Comparison of ENCODE assay signal across 22 cellular contexts in the genomic region with DNA sequence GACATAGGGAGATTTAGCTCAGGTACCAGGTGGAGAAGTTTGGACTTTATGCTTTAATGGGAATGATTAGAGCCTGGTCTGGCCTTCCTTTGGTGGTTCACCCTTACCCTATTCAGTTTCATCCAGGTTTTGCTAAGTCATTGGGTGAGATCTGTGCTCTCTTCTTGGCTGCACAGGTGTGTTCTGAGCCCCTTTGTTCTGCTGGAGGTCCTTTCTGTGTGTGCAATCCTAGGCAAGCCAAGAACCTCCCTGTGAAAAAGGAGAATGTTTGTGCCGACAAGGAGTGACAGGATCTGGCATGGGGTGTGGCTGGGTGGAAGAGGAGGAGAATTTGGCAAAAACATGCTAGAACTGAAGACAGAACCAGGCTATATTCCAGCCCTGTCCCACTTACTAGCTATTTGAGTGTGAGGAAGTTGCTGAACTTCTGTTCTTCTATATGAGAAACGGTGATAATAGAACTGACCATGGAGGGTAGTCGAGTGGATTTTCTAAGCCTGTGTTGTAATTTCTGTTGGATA. TPM values are rescaled to one million over a fixed set of nuclear protein-coding genes. Genes with fewer than 3 reads are reported as not detected.
DNase-seq lines count a peak whose midpoint lies in the region; ATAC-seq, FAIRE-seq and TF ChIP-seq lines count a peak whose summit lies in the region.
"Had no signal": no experiment of that assay in that cellular context is flagged by ENCODE, and none has a peak within 500 bp of the region (broad histone marks: within the 10 kb centered on the region; RNA-seq: fewer than 3 reads in every experiment).

No MANE protein-coding gene starts in this region.

- DNase-seq in GM13977 (ENCODE audit: low spot score) = peak; percentile 6
- no peak for DNase-seq in K562 (ENCODE audit: extremely low read depth in 1 of 4, low spot score in 3 of 4)
- DNase-seq in fibroblast of the aortic adventitia (ENCODE audit: low read depth) = peak; percentile 27
- DNase-seq in lung (ENCODE audit: low spot score) = peak; percentile 28
- DNase-seq in effector CD8-positive, alpha-beta T cell (lab: John Stamatoyannopoulos, UW) = no peak
- DNase-seq in SIG-M5 (lab: John Stamatoyannopoulos, UW) = no peak
- DNase-seq in erythroblast (lab: John Stamatoyannopoulos, UW) = no peak
- no peak for DNase-seq in GM20000 (ENCODE audit: low spot score)
- DNase-seq: AML-193, HFFc6, NCI-H1436, NCI-H1930, NCI-H345, NCI-H524 treated with DMSO at 0.1 percent for 48 hours, PC-3 had no signal

- H3K27ac ChIP-seq in K562 (ENCODE audit: extremely low read depth, low read depth, low read length) (no peak overlapping the region), lung (ENCODE audit: low read depth in 1 of 2, low read length in 1 of 2) (no peak overlapping the region)
- H3K27ac ChIP-seq: C4-2B, KMS-11, RWPE1, SJSA1 had no signal

- H3K4me1 ChIP-seq in K562 (replicated peaks in 1 of 2; ENCODE audit: control insufficient read depth in 2 of 2, insufficient read depth in 2 of 2, low read length in 2 of 2) (peaks cover 14 to 21% of the 10 kb centered on the region in 2 experiments; a peak in 4 of 5 replicates), lung (ENCODE audit: control insufficient read depth in 2 of 2, insufficient read depth in 2 of 2, low read length in 2 of 2) (no peaks in the 10 kb centered on the region)

- H3K27me3 ChIP-seq in K562 (ENCODE audit: control insufficient read depth in 2 of 2, insufficient read depth in 2 of 2, low read length in 2 of 2) = peaks cover 0 to 6% of the 10 kb centered on the region in 2 experiments; a peak in 2 of 5 replicates
- H3K27me3 ChIP-seq in lung (ENCODE audit: control insufficient read depth, insufficient read depth) = no peaks in the 10 kb centered on the region
- H3K27me3 ChIP-seq: SJSA1 had no signal

- H3K9me1 ChIP-seq in K562 (ENCODE audit: control insufficient read depth, insufficient read depth, low read length) = no peaks in the 10 kb centered on the region

- intact Hi-C loops in K562 (cut with micrococcal nuclease) = loop anchor here (5.0 kb wide), 1 partner anchor 169 kb away; a partner anchor contains a TSS

- H3K4me2 ChIP-seq in K562 (ENCODE audit: insufficient read depth, low read length) = no peak overlapping the region
- H3K4me2 ChIP-seq: KMS-11 had no signal

- no peaks in the 10 kb centered on the region for H4K20me1 ChIP-seq in K562 (replicated peaks; ENCODE audit: control insufficient read depth, insufficient read depth, low read length)

- H3K36me3 ChIP-seq in K562 (ENCODE audit: control insufficient read depth, insufficient read depth, low read length) (no peaks in the 10 kb centered on the region), lung (ENCODE audit: control insufficient read depth in 2 of 2, insufficient read depth in 2 of 2, low read length in 2 of 2) (no peaks in the 10 kb centered on the region)
- H3K36me3 ChIP-seq: SJSA1 had no signal

- 20% methylated on average over 3 of the region's 3 CpGs for WGBS in K562 (ENCODE audit: insufficient coverage, low coverage, missing lambda C conversion rate)
- 57 to 71% methylated on average over 3 of the region's 3 CpGs for WGBS in lung, 2 donors

- H3K79me2 ChIP-seq in K562 (ENCODE audit: control insufficient read depth, insufficient read depth, low read length) = no peaks in the 10 kb centered on the region

- H3K9me3 ChIP-seq in K562 (replicated peaks; ENCODE audit: control insufficient read depth, insufficient read depth, low read depth, low read length) (no peaks in the 10 kb centered on the region), lung (ENCODE audit: control insufficient read depth in 2 of 2, insufficient read depth in 1 of 2, low read length in 1 of 2) (no peaks in the 10 kb centered on the region)
- H3K9me3 ChIP-seq: SJSA1 had no signal

- POLR2A ChIA-PET in K562 (lab: Yijun Ruan, JAX) = interaction anchor here (0.5 to 2.2 kb wide), 4 partner anchors 21 to 202 kb away, joined by 3 to 6 read pairs (median 4); no protein-coding TSS in a partner anchor

- no peak overlapping the region for H2AFZ ChIP-seq in K562 (ENCODE audit: low read depth, low read length)

- ATAC-seq in K562 (no peak), lung (ENCODE audit: insufficient read depth, low FRiP score) (no peak)
- ATAC-seq: PC-3 had no signal

- BruUV-seq in K562 (replicated peaks; lab: Mats Ljungman, UMichigan) = no TSS peak

- CTCF ChIA-PET in K562 (lab: Yijun Ruan, JAX; ENCODE audit: low intra/inter-chr PET ratio) = no interaction called here

- no peak overlapping the region for H3K4me3 ChIP-seq in K562
- H3K4me3 ChIP-seq in fibroblast of the aortic adventitia (ENCODE audit: low read depth, low read length) = no peak overlapping the region
- H3K4me3 ChIP-seq in lung = no peak overlapping the region
- H3K4me3 ChIP-seq: SJSA1 had no signal

- FAIRE-seq in K562 (lab: Jason Lieb, UNC) = no peak
- FAIRE-seq: D721Med had no signal

- no peak for TF ChIP-seq EP300 in K562 (IDR thresholded peaks at IDR 0.05; ENCODE audit: low read length)

- no peak for TF ChIP-seq RAD21 in K562 (CRISPR knock-in tag; conservative IDR thresholded peaks at IDR 0.05 in 1 of 2, IDR thresholded peaks at IDR 0.05 in 1 of 2)

- TF ChIP-seq CTCF in GM13977 (IDR thresholded peaks at IDR 0.05; ENCODE audit: extremely low read depth, insufficient read depth, missing control alignments) (no peak), K562 (IDR thresholded peaks at IDR 0.05 in 2 of 3, conservative IDR thresholded peaks at IDR 0.05 in 1 of 3; ENCODE audit: insufficient read depth in 2 of 3, low read depth in 1 of 3, low read length in 3 of 3) (no peak), fibroblast of the aortic adventitia (IDR thresholded peaks at IDR 0.05; ENCODE audit: insufficient read depth, low read length) (no peak), lung (IDR thresholded peaks at IDR 0.05; ENCODE audit: control extremely low read depth, extremely low read depth) (no peak), GM20000 (IDR thresholded peaks at IDR 0.05; ENCODE audit: extremely low read depth, missing control alignments) (no peak)

- in situ Hi-C loops in GM13977 (cut with MboI; ENCODE audit: low pct_unique_long_range_greater_than_20kb, low sequenced_read_pairs, unreplicated experiment) (no loop called here), K562 (cut with MboI) (loop anchor here (5.0 kb wide), 1 partner anchor 39 kb away; no protein-coding TSS in a partner anchor)

- no peak overlapping the region for H3K9ac ChIP-seq in K562 (ENCODE audit: insufficient read depth in 1 of 2, low read depth in 2 of 2, low read length in 2 of 2)
- H3K9ac ChIP-seq: KMS-11 had no signal

- TF ChIP-seq POLR2A in K562 (conservative IDR thresholded peaks at IDR 0.05) (no peak), erythroblast (IDR thresholded peaks at IDR 0.05; ENCODE audit: low read length) (no peak)

RNA-seq across cellular contexts. Expression of a gene that starts 4.6 kb away (rescaled TPM):
- 0.16 TPM in 1 of 2 replicates, not detected in the other for total RNA-seq in K562 (2011; cell fraction: chromatin; rRNA removed; ENCODE audit: low replicate concordance)
- 0.17 TPM in 1 of 2 replicates, not detected in the other for total RNA-seq in K562 (2011; cell fraction: nucleolus; rRNA removed)
- 0.15 and 0.23 TPM in 2 replicates for total RNA-seq in K562 (2011; cell fraction: nucleoplasm; rRNA removed)
- not detected in 2 replicates for total RNA-seq in K562 (2014; rRNA removed)
- not detected in 2 replicates for total RNA-seq in K562 (2014; rRNA removed; fragmentation: Illumina TruSeq; extraction: Trizol)
- total RNA-seq in K562 (2015; rRNA removed; fragmentation: Illumina TruSeq; extraction: Trizol) = not detected in 2 replicates
- total RNA-seq in K562 (2021) = not detected in 2 replicates
- not detected in 2 replicates for polyA plus RNA-seq in K562 (2011; rRNA removed)
- polyA plus RNA-seq in K562 (2011; cell fraction: cytosol; rRNA removed) = not detected in 2 replicates
- polyA plus RNA-seq in K562 (2011; cell fraction: nucleus; rRNA removed) = 0.15 TPM in 1 of 2 replicates, not detected in the other
- polyA plus RNA-seq in K562 (2012) = not detected in 2 replicates
- polyA plus RNA-seq in K562 (2014; fragmentation: Illumina TruSeq; extraction: Trizol) = not detected in 2 replicates
- not detected for polyA plus RNA-seq in K562 (2014; fragmentation: Nextera tagmentation; extraction: Ambion mirVana)
- not detected in 2 replicates for polyA plus RNA-seq in K562 (2014; rRNA removed)
- polyA minus RNA-seq in K562 (2011; rRNA and poly(A)+ RNA removed) = not detected in 2 replicates
- polyA minus RNA-seq in K562 (2011; cell fraction: cytosol; rRNA and poly(A)+ RNA removed) = not detected in 2 replicates
- polyA minus RNA-seq in K562 (2011; cell fraction: nucleus; rRNA and poly(A)+ RNA removed) = under 0.01 and 0.11 TPM in 2 replicates
- 6.1 and 13.0 TPM in 2 replicates for total RNA-seq in fibroblast of the aortic adventitia (ENCODE audit: low replicate concordance)
- 10 to 100 TPM in 1 of 2 donors, 1 to 10 TPM in 1; 6.2 to 23.7 TPM for total RNA-seq in lung
- 1 to 10 TPM; 2.9 to 7.9 TPM for polyA plus RNA-seq in lung
- total RNA-seq: H7, M059J, PC-3, SJSA1 had no signal

RNA-seq across cellular contexts. Expression of a gene that starts 24.2 kb away (rescaled TPM):
- total RNA-seq in K562 (2011; cell fraction: chromatin; rRNA removed; ENCODE audit: low replicate concordance) = 1.2 and 1.8 TPM in 2 replicates
- 1.1 and 2.7 TPM in 2 replicates for total RNA-seq in K562 (2011; cell fraction: nucleolus; rRNA removed)
- total RNA-seq in K562 (2011; cell fraction: nucleoplasm; rRNA removed) = 1.8 and 2.6 TPM in 2 replicates
- total RNA-seq in K562 (2014; rRNA removed) (2.3 and 4.3 TPM in 2 replicates), K562 (2014; rRNA removed; fragmentation: Illumina TruSeq; extraction: Trizol) (5.5 and 7.2 TPM in 2 replicates), K562 (2015; rRNA removed; fragmentation: Illumina TruSeq; extraction: Trizol) (4.1 and 4.5 TPM in 2 replicates), K562 (2021) (3.9 and 5.7 TPM in 2 replicates), fibroblast of the aortic adventitia (ENCODE audit: low replicate concordance) (96.0 and 188 TPM in 2 replicates), lung (10 to 100 TPM; 11.0 to 39.5 TPM)
- polyA plus RNA-seq in K562 (2011; rRNA removed) (17.5 and 22.3 TPM in 2 replicates), K562 (2014; fragmentation: Illumina TruSeq; extraction: Trizol) (8.9 and 9.5 TPM in 2 replicates), K562 (2014; fragmentation: Nextera tagmentation; extraction: Ambion mirVana) (10 to 100 TPM; 23.1 to 24.5 TPM), K562 (2014; rRNA removed) (8.9 and 9.4 TPM in 2 replicates), lung (10 to 100 TPM; 21.7 to 24.1 TPM)
- 10.2 and 17.2 TPM in 2 replicates for polyA plus RNA-seq in K562 (2011; cell fraction: cytosol; rRNA removed)
- 5.5 and 10.1 TPM in 2 replicates for polyA plus RNA-seq in K562 (2011; cell fraction: nucleus; rRNA removed)
- polyA plus RNA-seq in K562 (2012) = 10.9 and 11.4 TPM in 2 replicates
- polyA minus RNA-seq in K562 (2011; rRNA and poly(A)+ RNA removed) = 8.5 and 12.1 TPM in 2 replicates
- 2.6 and 5.3 TPM in 2 replicates for polyA minus RNA-seq in K562 (2011; cell fraction: cytosol; rRNA and poly(A)+ RNA removed)
- 1.2 and 3.3 TPM in 2 replicates for polyA minus RNA-seq in K562 (2011; cell fraction: nucleus; rRNA and poly(A)+ RNA removed)

RNA-seq across cellular contexts. Expression of a gene that starts 29.0 kb away (rescaled TPM):
- total RNA-seq in K562 (2011; cell fraction: chromatin; rRNA removed; ENCODE audit: low replicate concordance) = 0.65 and 0.70 TPM in 2 replicates
- total RNA-seq in K562 (2011; cell fraction: nucleolus; rRNA removed) = not detected in 2 replicates
- not detected in 2 replicates for total RNA-seq in K562 (2011; cell fraction: nucleoplasm; rRNA removed)
- not detected in 2 replicates for total RNA-seq in K562 (2014; rRNA removed)
- not detected in 2 replicates for total RNA-seq in K562 (2014; rRNA removed; fragmentation: Illumina TruSeq; extraction: Trizol)
- total RNA-seq in K562 (2015; rRNA removed; fragmentation: Illumina TruSeq; extraction: Trizol) = not detected in 2 replicates
- total RNA-seq in K562 (2021) = not detected in 2 replicates
- 0.14 TPM in 1 of 2 replicates, not detected in the other for polyA plus RNA-seq in K562 (2011; rRNA removed)
- 0.21 and 0.29 TPM in 2 replicates for polyA plus RNA-seq in K562 (2011; cell fraction: cytosol; rRNA removed)
- polyA plus RNA-seq in K562 (2011; cell fraction: nucleus; rRNA removed) = 0.59 and 1.3 TPM in 2 replicates
- polyA plus RNA-seq in K562 (2012) = 0.07 and 0.40 TPM in 2 replicates
- polyA plus RNA-seq in K562 (2014; fragmentation: Illumina TruSeq; extraction: Trizol) = not detected in 2 replicates
- polyA plus RNA-seq in K562 (2014; fragmentation: Nextera tagmentation; extraction: Ambion mirVana) = not detected
- not detected in 2 replicates for polyA plus RNA-seq in K562 (2014; rRNA removed)
- 0.18 and 0.28 TPM in 2 replicates for polyA minus RNA-seq in K562 (2011; rRNA and poly(A)+ RNA removed)
- not detected in 2 replicates for polyA minus RNA-seq in K562 (2011; cell fraction: cytosol; rRNA and poly(A)+ RNA removed)
- not detected in 2 replicates for polyA minus RNA-seq in K562 (2011; cell fraction: nucleus; rRNA and poly(A)+ RNA removed)
- 24.3 TPM in 1 of 2 replicates, not detected in the other for total RNA-seq in fibroblast of the aortic adventitia (ENCODE audit: low replicate concordance)
- total RNA-seq in lung = not detected
- 10 to 100 TPM in 1 of 2 donors, under 1 TPM in 1; 0.10 to 36.9 TPM for polyA plus RNA-seq in lung
- total RNA-seq: H7, M059J, PC-3 had no signal

RNA-seq across cellular contexts. Expression of a gene that starts 47.1 kb away (rescaled TPM):
- total RNA-seq in K562 (2011; cell fraction: chromatin; rRNA removed; ENCODE audit: low replicate concordance) = not detected in 2 replicates
- total RNA-seq in K562 (2011; cell fraction: nucleolus; rRNA removed) = not detected in 2 replicates
- total RNA-seq in K562 (2011; cell fraction: nucleoplasm; rRNA removed) = not detected in 2 replicates
- total RNA-seq in K562 (2014; rRNA removed) (not detected in 2 replicates), K562 (2014; rRNA removed; fragmentation: Illumina TruSeq; extraction: Trizol) (0.15 TPM in 1 of 2 replicates, not detected in the other), K562 (2015; rRNA removed; fragmentation: Illumina TruSeq; extraction: Trizol) (not detected in 2 replicates), K562 (2021) (0.42 and 0.51 TPM in 2 replicates), fibroblast of the aortic adventitia (ENCODE audit: low replicate concordance) (not detected in 2 replicates), lung (under 1 TPM in 1 of 2 donors, not detected in 1; 0.52 TPM)
- polyA plus RNA-seq in K562 (2011; rRNA removed) (0.13 and 0.14 TPM in 2 replicates), K562 (2014; fragmentation: Illumina TruSeq; extraction: Trizol) (0.09 and 0.61 TPM in 2 replicates), K562 (2014; fragmentation: Nextera tagmentation; extraction: Ambion mirVana) (not detected), K562 (2014; rRNA removed) (0.04 TPM in 1 of 2 replicates, not detected in the other), lung (under 1 TPM in 1 of 2 donors, not detected in 1; 0.10 TPM)
- polyA plus RNA-seq in K562 (2011; cell fraction: cytosol; rRNA removed) = 0.07 and 0.16 TPM in 2 replicates
- 0.81 and 1.8 TPM in 2 replicates for polyA plus RNA-seq in K562 (2011; cell fraction: nucleus; rRNA removed)
- 0.07 and 0.14 TPM in 2 replicates for polyA plus RNA-seq in K562 (2012)
- not detected in 2 replicates for polyA minus RNA-seq in K562 (2011; rRNA and poly(A)+ RNA removed)
- not detected in 2 replicates for polyA minus RNA-seq in K562 (2011; cell fraction: cytosol; rRNA and poly(A)+ RNA removed)
- polyA minus RNA-seq in K562 (2011; cell fraction: nucleus; rRNA and poly(A)+ RNA removed) = not detected in 2 replicates
- total RNA-seq: H7, HFFc6, M059J, PC-3, SJSA1 had no signal

RNA-seq across cellular contexts. Expression of a gene that starts 48.8 kb away (rescaled TPM):
- 18.6 and 26.2 TPM in 2 replicates for total RNA-seq in K562 (2011; cell fraction: chromatin; rRNA removed; ENCODE audit: low replicate concordance)
- 12.3 and 13.0 TPM in 2 replicates for total RNA-seq in K562 (2011; cell fraction: nucleolus; rRNA removed)
- total RNA-seq in K562 (2011; cell fraction: nucleoplasm; rRNA removed) = 16.2 and 17.0 TPM in 2 replicates
- total RNA-seq in K562 (2014; rRNA removed) (1.6 TPM in 2 replicates), K562 (2014; rRNA removed; fragmentation: Illumina TruSeq; extraction: Trizol) (2.5 and 2.6 TPM in 2 replicates), K562 (2015; rRNA removed; fragmentation: Illumina TruSeq; extraction: Trizol) (4.2 TPM in 2 replicates), K562 (2021) (6.4 and 6.8 TPM in 2 replicates), fibroblast of the aortic adventitia (ENCODE audit: low replicate concordance) (14.1 and 27.7 TPM in 2 replicates), lung (100 to 1,000 TPM in 1 of 2 donors, 10 to 100 TPM in 1; 27.6 to 106 TPM)
- polyA plus RNA-seq in K562 (2011; rRNA removed) (5.4 and 11.9 TPM in 2 replicates), K562 (2014; fragmentation: Illumina TruSeq; extraction: Trizol) (8.6 and 10.9 TPM in 2 replicates), K562 (2014; fragmentation: Nextera tagmentation; extraction: Ambion mirVana) (10 to 100 TPM; 12.4 to 15.1 TPM), K562 (2014; rRNA removed) (7.6 and 7.7 TPM in 2 replicates), lung (10 to 100 TPM in 1 of 2 donors, 1 to 10 TPM in 1; 7.7 to 51.7 TPM)
- polyA plus RNA-seq in K562 (2011; cell fraction: cytosol; rRNA removed) = 7.2 and 11.1 TPM in 2 replicates
- polyA plus RNA-seq in K562 (2011; cell fraction: nucleus; rRNA removed) = 53.6 and 78.5 TPM in 2 replicates
- 12.4 and 26.5 TPM in 2 replicates for polyA plus RNA-seq in K562 (2012)
- 4.1 and 4.3 TPM in 2 replicates for polyA minus RNA-seq in K562 (2011; rRNA and poly(A)+ RNA removed)
- polyA minus RNA-seq in K562 (2011; cell fraction: cytosol; rRNA and poly(A)+ RNA removed) = 0.95 and 2.5 TPM in 2 replicates
- polyA minus RNA-seq in K562 (2011; cell fraction: nucleus; rRNA and poly(A)+ RNA removed) = 5.1 and 10.0 TPM in 2 replicates

Comparison
In these comparisons a context has a peak if more than half of its experiments do, and no peak if none do; other contexts are left out.
1. DNase-seq: peak in GM13977 (single experiment), fibroblast of the aortic adventitia (single experiment) and lung (single experiment); none in K562 (0 of 4), effector CD8-positive, alpha-beta T cell (single experiment), SIG-M5 (single experiment), erythroblast (0 of 2) and GM20000 (single experiment).